In genomic region chr15:89041507-89041906, GRCh38 we compare ENCODE assay signal across 1 cellular context.
TF ChIP-seq lines count a peak whose summit lies in the region.

No MANE protein-coding gene starts in this region.

TF ChIP-seq in HepG2, 621 proteins besides CTCF, POLR2A, EP300 and RAD21:
- TF ChIP-seq, protein P1, sequence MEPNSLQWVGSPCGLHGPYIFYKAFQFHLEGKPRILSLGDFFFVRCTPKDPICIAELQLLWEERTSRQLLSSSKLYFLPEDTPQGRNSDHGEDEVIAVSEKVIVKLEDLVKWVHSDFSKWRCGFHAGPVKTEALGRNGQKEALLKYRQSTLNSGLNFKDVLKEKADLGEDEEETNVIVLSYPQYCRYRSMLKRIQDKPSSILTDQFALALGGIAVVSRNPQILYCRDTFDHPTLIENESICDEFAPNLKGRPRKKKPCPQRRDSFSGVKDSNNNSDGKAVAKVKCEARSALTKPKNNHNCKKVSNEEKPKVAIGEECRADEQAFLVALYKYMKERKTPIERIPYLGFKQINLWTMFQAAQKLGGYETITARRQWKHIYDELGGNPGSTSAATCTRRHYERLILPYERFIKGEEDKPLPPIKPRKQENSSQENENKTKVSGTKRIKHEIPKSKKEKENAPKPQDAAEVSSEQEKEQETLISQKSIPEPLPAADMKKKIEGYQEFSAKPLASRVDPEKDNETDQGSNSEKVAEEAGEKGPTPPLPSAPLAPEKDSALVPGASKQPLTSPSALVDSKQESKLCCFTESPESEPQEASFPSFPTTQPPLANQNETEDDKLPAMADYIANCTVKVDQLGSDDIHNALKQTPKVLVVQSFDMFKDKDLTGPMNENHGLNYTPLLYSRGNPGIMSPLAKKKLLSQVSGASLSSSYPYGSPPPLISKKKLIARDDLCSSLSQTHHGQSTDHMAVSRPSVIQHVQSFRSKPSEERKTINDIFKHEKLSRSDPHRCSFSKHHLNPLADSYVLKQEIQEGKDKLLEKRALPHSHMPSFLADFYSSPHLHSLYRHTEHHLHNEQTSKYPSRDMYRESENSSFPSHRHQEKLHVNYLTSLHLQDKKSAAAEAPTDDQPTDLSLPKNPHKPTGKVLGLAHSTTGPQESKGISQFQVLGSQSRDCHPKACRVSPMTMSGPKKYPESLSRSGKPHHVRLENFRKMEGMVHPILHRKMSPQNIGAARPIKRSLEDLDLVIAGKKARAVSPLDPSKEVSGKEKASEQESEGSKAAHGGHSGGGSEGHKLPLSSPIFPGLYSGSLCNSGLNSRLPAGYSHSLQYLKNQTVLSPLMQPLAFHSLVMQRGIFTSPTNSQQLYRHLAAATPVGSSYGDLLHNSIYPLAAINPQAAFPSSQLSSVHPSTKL (CRISPR knock-in tag; IDR thresholded peaks at IDR 0.05): no peak
- TF ChIP-seq, protein P2, sequence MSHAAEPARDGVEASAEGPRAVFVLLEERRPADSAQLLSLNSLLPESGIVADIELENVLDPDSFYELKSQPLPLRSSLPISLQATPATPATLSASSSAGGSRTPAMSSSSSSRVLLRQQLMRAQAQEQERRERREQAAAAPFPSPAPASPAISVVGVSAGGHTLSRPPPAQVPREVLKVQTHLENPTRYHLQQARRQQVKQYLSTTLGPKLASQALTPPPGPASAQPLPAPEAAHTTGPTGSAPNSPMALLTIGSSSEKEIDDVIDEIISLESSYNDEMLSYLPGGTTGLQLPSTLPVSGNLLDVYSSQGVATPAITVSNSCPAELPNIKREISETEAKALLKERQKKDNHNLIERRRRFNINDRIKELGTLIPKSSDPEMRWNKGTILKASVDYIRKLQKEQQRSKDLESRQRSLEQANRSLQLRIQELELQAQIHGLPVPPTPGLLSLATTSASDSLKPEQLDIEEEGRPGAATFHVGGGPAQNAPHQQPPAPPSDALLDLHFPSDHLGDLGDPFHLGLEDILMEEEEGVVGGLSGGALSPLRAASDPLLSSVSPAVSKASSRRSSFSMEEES (CRISPR knock-in tag; IDR thresholded peaks at IDR 0.05): no peak
- TF ChIP-seq MTF1 (CRISPR knock-in tag; IDR thresholded peaks at IDR 0.05): no peak
- no peak for TF ChIP-seq FOXK1 (CRISPR knock-in tag; IDR thresholded peaks at IDR 0.05; ENCODE audit: borderline replicate concordance, low read depth)
- TF ChIP-seq ZNF446 (CRISPR knock-in tag; IDR thresholded peaks at IDR 0.05): no peak
- no peak for TF ChIP-seq PLRG1 (conservative IDR thresholded peaks at IDR 0.05)
